Comparison of ENCODE assay signal across 20 cellular contexts in genomic region chr1:47638240-47638639, GRCh38.
"Had no signal": no experiment of that assay in that cellular context is flagged by ENCODE, and none has a peak within 500 bp of the region (broad histone marks: within the 10 kb centered on the region; RNA-seq: fewer than 3 reads in every experiment).

No MANE protein-coding gene starts in this region.

- H3K9ac ChIP-seq: KMS-11 had no signal

- H3K4me3 ChIP-seq: SJSA1, SK-N-MC had no signal

- H3K27ac ChIP-seq: KMS-11, SJSA1, SK-N-MC had no signal

- H3K36me3 ChIP-seq: SJSA1 had no signal

- H3K4me2 ChIP-seq: KMS-11 had no signal

- ATAC-seq: HepG2 had no signal

- H3K4me1 ChIP-seq: SJSA1 had no signal

- H3K9me3 ChIP-seq: SJSA1 had no signal

- FAIRE-seq: HepG2, RCC 7860 had no signal

- H3K27me3 ChIP-seq: SJSA1 had no signal

- DNase-seq: IMR-90, Kasumi-1, MM.1S, NCI-H1092 treated with DMSO at 0.1 percent for 48 hours, NCI-H1436, NCI-H187, NCI-H2029, NCI-H2081 treated with DMSO at 0.1 percent for 48 hours, NCI-H2227 treated with DMSO at 0.1 percent for 48 hours, NCI-H524, NCI-H526 treated with DMSO at 0.1 percent for 48 hours, NCI-H748 treated with DMSO at 0.1 percent for 48 hours, Right ventricle myocardium superior, RPMI8226, SIG-M5 had no signal
